Comparison of ENCODE assay signal across 16 cellular contexts in genomic region chr3:153096611-153097200, GRCh38.
A peak's percentile ranks its signal among the peaks of the same experiment; 100 is the strongest.
DNase-seq lines count a peak whose midpoint lies in the region; FAIRE-seq and TF ChIP-seq lines count a peak whose summit lies in the region.
"Had no signal": no experiment of that assay in that cellular context is flagged by ENCODE, and none has a peak within 500 bp of the region (broad histone marks: within the 10 kb centered on the region; RNA-seq: fewer than 3 reads in every experiment).

No MANE protein-coding gene starts in this region.

- intact Hi-C loops in stomach (cut with DNase I; ENCODE audit: low total_unique reads), result no loop called here

- no peak for TF ChIP-seq POLR2A in stomach (IDR thresholded peaks at IDR 0.05)

- peak overlapping the region; percentile 21 to 72 (median 42) for H3K27ac ChIP-seq in stomach
- H3K27ac ChIP-seq: SJSA1 had no signal

- H3K36me3 ChIP-seq in stomach, result no peaks in the 10 kb centered on the region
- H3K36me3 ChIP-seq: SJSA1 had no signal

- FAIRE-seq in colon (lab: Jason Lieb, UNC), result peak; percentile 90

- H3K4me3 ChIP-seq in stomach, result no peak overlapping the region
- H3K4me3 ChIP-seq: SJSA1 had no signal

- DNase-seq in HT-29 (ENCODE audit: low spot score) (peak; percentile 90), kidney glomerular epithelial cell (lab: John Stamatoyannopoulos, UW) (peak; percentile 40), stomach (peak; percentile 31), G401 (ENCODE audit: low spot score) (no peak), GM19238 (ENCODE audit: insufficient read length, low spot score) (no peak)
- DNase-seq in stimulated activated naive CD4-positive, alpha-beta T cell treated with Interleukin-2 at 50 U/mL for 16 hours (lab: John Stamatoyannopoulos, UW), result no peak
- DNase-seq: CD4-positive, alpha-beta T cell; EL; H7; Kasumi-1; MV-4-11; NCI-H1417 treated with DMSO at 0.1 percent for 48 hours; NCI-H2081 treated with DMSO at 0.1 percent for 48 hours; NCI-H524 treated with DMSO at 0.1 percent for 48 hours had no signal

- peaks cover 0 to 13% (median 2%) of the 10 kb centered on the region in 4 donors for H3K4me1 ChIP-seq in stomach
- H3K4me1 ChIP-seq: SJSA1 had no signal

- in situ Hi-C loops in G401 (cut with HindIII; ENCODE audit: low sequenced_read_pairs), result no loop called here

- H3K9me3 ChIP-seq in stomach, result no peaks in the 10 kb centered on the region
- H3K9me3 ChIP-seq: SJSA1 had no signal

- TF ChIP-seq EP300 in stomach (IDR thresholded peaks at IDR 0.05), result no peak

- TF ChIP-seq CTCF in stomach (IDR thresholded peaks at IDR 0.05), result no peak

- 33 to 59% (median 42%) methylated on average over 8 of the region's 8 CpGs for whole genome bisulfite sequencing in stomach, 5 donors

- H3K27me3 ChIP-seq in stomach, result no peaks in the 10 kb centered on the region
- H3K27me3 ChIP-seq: SJSA1 had no signal

Comparison
In these comparisons a context has a peak if more than half of its experiments do, and no peak if none do; other contexts are left out.
1. DNase-seq: peak in HT-29 (single experiment), kidney glomerular epithelial cell (single experiment) and stomach (single experiment); none in stimulated activated naive CD4-positive, alpha-beta T cell treated with Interleukin-2 at 50 U/mL for 16 hours (single experiment), G401 (single experiment) and GM19238 (single experiment).